ENCODE assay signal across 1 cellular context in the genomic region with DNA sequence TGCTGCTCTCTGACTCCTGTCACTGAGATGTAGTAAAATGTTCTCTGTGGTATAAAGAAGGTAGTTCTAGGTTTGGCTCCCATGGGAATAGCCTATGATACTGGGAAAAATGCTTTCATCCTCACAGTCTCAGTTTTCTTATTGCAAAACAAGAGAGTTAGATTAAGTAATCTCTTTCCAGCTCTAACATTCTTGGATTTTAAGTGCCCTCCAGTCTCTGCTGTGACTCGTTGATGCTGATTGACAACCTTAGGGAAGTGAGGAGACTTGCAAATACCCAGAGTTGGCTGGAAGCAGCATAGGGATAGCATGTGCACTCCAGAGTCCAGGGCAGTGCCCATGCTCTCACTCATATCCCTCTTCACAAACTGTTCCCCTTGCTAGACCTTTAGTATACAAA.
A peak's percentile ranks its signal among the peaks of the same experiment; 100 is the strongest.
TF ChIP-seq lines count a peak whose summit lies in the region.

No MANE protein-coding gene starts in this region.

TF ChIP-seq in IMR-90, 13 proteins besides CTCF, POLR2A, EP300 and RAD21:
- TF ChIP-seq CEBPB (IDR thresholded peaks at IDR 0.05; ENCODE audit: low read depth, low read length) = peak; percentile 69
- no peak for TF ChIP-seq MAFK (IDR thresholded peaks at IDR 0.05; ENCODE audit: low read depth, low read length)
